Comparison of ENCODE assay signal across 8 cellular contexts in the genomic region with DNA sequence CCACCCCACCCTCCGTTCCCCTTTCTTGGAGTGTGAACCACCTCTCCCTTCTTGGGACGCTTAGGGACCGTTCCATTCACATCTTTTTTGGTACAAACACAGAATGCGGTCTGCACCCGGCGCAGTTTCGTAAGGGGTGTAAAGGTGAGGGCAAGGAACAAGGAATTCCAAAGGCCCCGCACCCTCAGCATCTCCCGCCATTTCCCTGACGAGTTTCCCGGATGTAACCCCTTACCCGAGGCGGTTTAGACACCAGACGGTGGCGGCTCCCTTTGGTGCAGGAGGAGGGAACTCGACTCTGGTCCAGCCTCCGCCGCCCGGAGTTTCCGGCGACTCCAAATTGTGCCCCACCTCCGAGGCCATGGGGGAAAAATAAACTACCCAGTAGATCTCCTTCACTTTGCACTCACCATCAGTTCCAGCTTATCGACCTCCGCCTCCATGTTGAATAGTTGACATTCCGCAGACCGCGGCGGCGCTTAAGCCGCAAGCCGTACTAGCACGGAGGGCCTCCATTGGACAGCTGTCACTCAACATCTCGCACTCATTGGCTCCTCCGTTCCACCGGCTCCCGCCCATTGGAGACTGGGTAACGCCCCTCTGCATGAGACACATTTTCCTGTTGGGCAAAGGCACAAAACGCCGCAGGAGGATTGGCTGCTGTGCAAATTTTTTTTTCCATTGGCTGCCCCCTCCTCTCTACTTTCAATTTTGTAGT. TPM values are rescaled to one million over a fixed set of nuclear protein-coding genes. Genes with fewer than 3 reads are reported as not detected.
DNase-seq lines count a peak whose midpoint lies in the region; ATAC-seq and TF ChIP-seq lines count a peak whose summit lies in the region.

SKA2 (minus strand) TSS at position 466 of the 718 bp plus-strand sequence; CDS start at position 443, 23 bp downstream.

- H3K36me3 ChIP-seq in HUES64 (ENCODE audit: insufficient read depth, low read length) (peaks cover 2% of the 10 kb centered on the region; the same call in 1 of the 2 replicates), PC-9 (ENCODE audit: low read depth) (0 out of 2 replicates have a peak, but pooled peaks cover 3% of the 10 kb centered on the region), neutrophil (no peaks in the 10 kb centered on the region)

- no peaks in the 10 kb centered on the region for H4K20me1 ChIP-seq in PC-9 (ENCODE audit: insufficient read depth)

- H3K4me3 ChIP-seq in HUES64 (ENCODE audit: low read length): peak within 1 kb of the TSS; percentile 87
- H3K4me3 ChIP-seq in PC-9: peak within 1 kb of the TSS; percentile 80
- peak within 1 kb of the TSS; percentile 88 for H3K4me3 ChIP-seq in fibroblast of mammary gland (ENCODE audit: control insufficient read depth, low read depth, low read length)
- peak within 1 kb of the TSS; percentile 92 to 98 for H3K4me3 ChIP-seq in neutrophil (ENCODE audit: low read depth in 1 of 2, low read length in 1 of 2)

- no peak for TF ChIP-seq CTCF in Calu3 (IDR thresholded peaks at IDR 0.05; ENCODE audit: unreplicated experiment)
- no peak for TF ChIP-seq CTCF in PC-9 (conservative IDR thresholded peaks at IDR 0.05)
- no peak for TF ChIP-seq CTCF in fibroblast of mammary gland (conservative IDR thresholded peaks at IDR 0.05; ENCODE audit: control insufficient read depth, insufficient read depth, low read depth, low read length)
- TF ChIP-seq CTCF in neutrophil (IDR thresholded peaks at IDR 0.05): no peak

- H3K27me3 ChIP-seq in HUES64 (ENCODE audit: insufficient read depth, low read length) (no peaks in the 10 kb centered on the region), PC-9 (ENCODE audit: insufficient read depth, low read depth) (no peaks in the 10 kb centered on the region), neutrophil (no peaks in the 10 kb centered on the region)

- peak within 1 kb of the TSS; percentile 98 for H3K27ac ChIP-seq in HUES64 (ENCODE audit: low read depth, low read length)
- peak within 1 kb of the TSS; percentile 71 for H3K27ac ChIP-seq in PC-9
- peak within 1 kb of the TSS; percentile 75 for H3K27ac ChIP-seq in neutrophil
- peak within 1 kb of the TSS; percentile 66 for H3K27ac ChIP-seq in substantia nigra (ENCODE audit: low read depth, low read length, poor library complexity, severe bottlenecking)

- intact Hi-C loops in Calu3 (cut with micrococcal nuclease; ENCODE audit: unreplicated experiment): loop anchor here (10.0 kb wide), 1 partner anchor 50 kb away; the partner anchor contains the start of gene TRIM37
- intact Hi-C loops in PC-9 (cut with micrococcal nuclease; ENCODE audit: unreplicated experiment): loop anchor here (1.0 to 2.0 kb wide), 3 partner anchors 49 to 637 kb away; partner anchors contain the start of genes CLTC and TRIM37

- WGBS in HUES64: under 1% methylated on average over 38 of the region's 39 CpGs

- CTCF ChIA-PET in Calu3 (lab: Charles Lee): interaction anchor here (1.3 kb wide), 1 partner anchor 48 kb away, joined by 6 read pairs; the partner anchor contains the start of gene TRIM37
- CTCF ChIA-PET in PC-9 (lab: Charles Lee): interaction anchor here (0.6 kb wide), 1 partner anchor 194 kb away, joined by 3 read pairs; no protein-coding TSS in a partner anchor

- no TSS peak for BruUV-seq in Calu3 (replicated peaks; lab: Mats Ljungman, UMichigan)
- no TSS peak for BruUV-seq in PC-9 (replicated peaks; lab: Mats Ljungman, UMichigan)

- H3K4me1 Mint-ChIP-seq in Calu3 (ENCODE audit: low read depth, unreplicated experiment): peaks cover 32% of the 10 kb centered on the region

- H2AFZ ChIP-seq in PC-9: peak within 1 kb of the TSS; percentile 96

- POLR2A ChIA-PET in PC-9 (lab: Charles Lee; ENCODE audit: unreplicated experiment): interaction anchor here (0.6 to 1.1 kb wide), 6 partner anchors 38 to 693 kb away, joined by 3 to 7 read pairs (median 4); partner anchors contain the start of gene CLTC

- no peaks in the 10 kb centered on the region for H3K9me3 Mint-ChIP-seq in Calu3 (ENCODE audit: low read depth, unreplicated experiment)

- H3K9me3 ChIP-seq in HUES64 (ENCODE audit: insufficient read depth, low read depth, low read length): no peaks in the 10 kb centered on the region
- no peaks in the 10 kb centered on the region for H3K9me3 ChIP-seq in PC-9 (ENCODE audit: insufficient read depth, low read depth)
- H3K9me3 ChIP-seq in neutrophil: no peaks in the 10 kb centered on the region

- H3K9me2 ChIP-seq in PC-9 (ENCODE audit: insufficient read depth): no peaks in the 10 kb centered on the region

- H3K4me3 Mint-ChIP-seq in Calu3 (ENCODE audit: low read depth, unreplicated experiment): no peak within 1 kb of the TSS

- peaks cover 88% of the 10 kb centered on the region for H3K79me2 ChIP-seq in PC-9 (ENCODE audit: low read depth)

- peak within 1 kb of the TSS; percentile 86 for H3K4me2 ChIP-seq in PC-9

- H3F3A ChIP-seq in PC-9 (ENCODE audit: insufficient read depth, low read depth): peaks cover 11% of the 10 kb centered on the region; the same call in 1 of the 2 replicates

- peak; percentile 81 for ATAC-seq in GM21526 (IDR thresholded peaks at IDR 0.05; ENCODE audit: low FRiP score, unreplicated experiment)

- peaks cover 5% of the 10 kb centered on the region for H3K36me3 Mint-ChIP-seq in Calu3 (ENCODE audit: insufficient read depth, unreplicated experiment)

- H3K4me1 ChIP-seq in HUES64 (ENCODE audit: insufficient read depth, low read length) (peaks cover 28% of the 10 kb centered on the region), PC-9 (replicated peaks; ENCODE audit: insufficient read depth) (peaks cover 52% of the 10 kb centered on the region), neutrophil (ENCODE audit: control insufficient read depth in 1 of 2, insufficient read depth in 1 of 2, low read depth in 1 of 2, low read length in 1 of 2) (peaks cover 20 to 26% of the 10 kb centered on the region in 2 experiments)

- peak within 1 kb of the TSS; percentile 98 for H3K9ac ChIP-seq in HUES64 (ENCODE audit: low read depth, low read length)

- DNase-seq in Calu3: peak; percentile 94
- peak in 1 of 2 experiments; percentile 98 for DNase-seq in PC-9
- DNase-seq in activated T-helper 1 cell treated with Interleukin-2 at 50 U/mL for 16 hours (ENCODE audit: low read depth): peak; percentile 94
- DNase-seq in fibroblast of mammary gland (ENCODE audit: low read depth): no peak
- peak; percentile 70 to 100 (median 99) for DNase-seq in substantia nigra (lab: John Stamatoyannopoulos, UW)

- H3K27ac Mint-ChIP-seq in Calu3 (ENCODE audit: unreplicated experiment): no peak within 1 kb of the TSS

- no peaks in the 10 kb centered on the region for H3K27me3 Mint-ChIP-seq in Calu3 (ENCODE audit: unreplicated experiment)

RNA-seq across cellular contexts. Expression of gene SKA2, which starts in this region (rescaled TPM):
- 36.3 and 44.1 TPM in 2 replicates for total RNA-seq in Calu3 (2022)
- polyA plus RNA-seq in HUES64 (2013, experiment 1 of 2): 69.9 TPM
- polyA plus RNA-seq in HUES64 (2013, experiment 2 of 2): 104 TPM
- total RNA-seq in PC-9 (2021): 48.9 and 65.6 TPM in 2 replicates
